In genomic region chr20:50082056-50082455, GRCh38 we compare ENCODE assay signal across 1 cellular context.
A peak's percentile ranks its signal among the peaks of the same experiment; 100 is the strongest.
TF ChIP-seq lines count a peak whose summit lies in the region.

No MANE protein-coding gene starts in this region.

TF ChIP-seq in HepG2, 621 proteins besides CTCF, POLR2A, EP300 and RAD21:
- peak; percentile 63 for TF ChIP-seq RBM22 (optimal IDR thresholded peaks at IDR 0.05; ENCODE audit: low read length)
